In genomic region chr1:25474439-25475047, GRCh38 we compare ENCODE assay signal across 20 cellular contexts. TPM values are rescaled to one million over a fixed set of nuclear protein-coding genes. Genes with fewer than 3 reads are reported as not detected.
A peak's percentile ranks its signal among the peaks of the same experiment; 100 is the strongest.
DNase-seq lines count a peak whose midpoint lies in the region; ATAC-seq, FAIRE-seq and TF ChIP-seq lines count a peak whose summit lies in the region.
"Had no signal": no experiment of that assay in that cellular context is flagged by ENCODE, and none has a peak within 500 bp of the region (broad histone marks: within the 10 kb centered on the region; RNA-seq: fewer than 3 reads in every experiment).

No MANE protein-coding gene starts in this region.

- FAIRE-seq in GM12892 (lab: Jason Lieb, UNC) = peak; percentile 54
- FAIRE-seq: A204.1, HTR-8/SVneo had no signal

- H3K27me3 Mint-ChIP-seq in activated CD4-positive, alpha-beta T cell treated with anti-CD3 and anti-CD28 coated beads, Interleukin-2, amount 10 ng/mL, durations not matched to agents 24 days and 14 days = no peaks in the 10 kb centered on the region
- no peaks in the 10 kb centered on the region for H3K27me3 Mint-ChIP-seq in activated naive CD8-positive, alpha-beta T cell
- no peaks in the 10 kb centered on the region for H3K27me3 Mint-ChIP-seq in naive thymus-derived CD8-positive, alpha-beta T cell

- peak; percentile 68 to 88 for ATAC-seq in naive thymus-derived CD8-positive, alpha-beta T cell
- no peak for ATAC-seq in SK-N-SH treated with all-trans-retinoic acid at 6 μM for 48 hours

- peaks cover 27% of the 10 kb centered on the region for H3K36me3 Mint-ChIP-seq in activated CD4-positive, alpha-beta T cell treated with anti-CD3 and anti-CD28 coated beads, Interleukin-2, amount 10 ng/mL, durations not matched to agents 24 days and 14 days (ENCODE audit: low read depth)
- H3K36me3 Mint-ChIP-seq in activated naive CD8-positive, alpha-beta T cell = no peaks in the 10 kb centered on the region
- peaks cover 0 to 17% (median 6%) of the 10 kb centered on the region in 3 donors for H3K36me3 Mint-ChIP-seq in naive thymus-derived CD8-positive, alpha-beta T cell

- H3K4me3 Mint-ChIP-seq in activated CD4-positive, alpha-beta T cell treated with anti-CD3 and anti-CD28 coated beads, Interleukin-2, amount 10 ng/mL, durations not matched to agents 24 days and 14 days = peak overlapping the region; percentile 75
- peak overlapping the region; percentile 67 for H3K4me3 Mint-ChIP-seq in activated naive CD8-positive, alpha-beta T cell
- H3K4me3 Mint-ChIP-seq in naive thymus-derived CD8-positive, alpha-beta T cell = peak overlapping the region; percentile 60 to 87 (median 84)
- H3K4me3 Mint-ChIP-seq: neural progenitor cell had no signal

- intact Hi-C loops in activated CD4-positive, alpha-beta T cell treated with anti-CD3 and anti-CD28 coated beads, Interleukin-2, amount 10 ng/mL, durations not matched to agents 24 days and 14 days (cut with micrococcal nuclease) = no loop called here

- H3K4me1 Mint-ChIP-seq in activated CD4-positive, alpha-beta T cell treated with anti-CD3 and anti-CD28 coated beads, Interleukin-2, amount 10 ng/mL, durations not matched to agents 24 days and 14 days = peaks cover 34% of the 10 kb centered on the region
- peaks cover 68% of the 10 kb centered on the region for H3K4me1 Mint-ChIP-seq in activated naive CD8-positive, alpha-beta T cell (ENCODE audit: low read depth)
- H3K4me1 Mint-ChIP-seq in naive thymus-derived CD8-positive, alpha-beta T cell = peaks cover 26 to 70% (median 63%) of the 10 kb centered on the region in 4 donors

- POLR2A ChIA-PET in naive thymus-derived CD8-positive, alpha-beta T cell (lab: Charles Lee) = interaction anchor here (0.6 to 3.5 kb wide), 3 partner anchors 44 to 780 kb away, joined by 3 to 20 read pairs (median 3); partner anchors contain the start of gene MACO1

- no peak for TF ChIP-seq POLR2A in GM12892 (IDR thresholded peaks at IDR 0.05; ENCODE audit: low read depth, low read length)

- no peak for DNase-seq in activated CD4-positive, alpha-beta T cell treated with anti-CD3 and anti-CD28 coated beads, Interleukin-2, amount 10 ng/mL, durations not matched to agents 24 days and 14 days
- DNase-seq in activated CD4-positive, alpha-beta T cell treated with anti-CD3 and anti-CD28 coated beads, Interleukin-2, amount 50 U/mL, for 48 hours = no peak
- no peak for DNase-seq in GM12892 (ENCODE audit: insufficient read length)
- peak in 5 of 10 donors; percentile 17 to 63 (median 36) for DNase-seq in naive thymus-derived CD8-positive, alpha-beta T cell
- no peak for DNase-seq in NCI-H187 (lab: John Stamatoyannopoulos, UW)
- no peak for DNase-seq in GF-D8 (lab: John Stamatoyannopoulos, UW)
- DNase-seq: GDM1; hippocampal formation; kidney glomerular epithelial cell; NCI-H1417 treated with DMSO at 0.1 percent for 48 hours; NCI-H748 treated with DMSO at 0.1 percent for 48 hours; PC-9; stimulated activated CD4-positive, alpha-beta T cell treated with anti-CD3 and anti-CD28 coated beads, Interleukin-4, amount 100 ng/mL, for 4 hours; thyroid gland had no signal

- H3K9me3 Mint-ChIP-seq in activated CD4-positive, alpha-beta T cell treated with anti-CD3 and anti-CD28 coated beads, Interleukin-2, amount 10 ng/mL, durations not matched to agents 24 days and 14 days = no peaks in the 10 kb centered on the region
- H3K9me3 Mint-ChIP-seq in activated naive CD8-positive, alpha-beta T cell (ENCODE audit: low read depth) = no peaks in the 10 kb centered on the region
- H3K9me3 Mint-ChIP-seq in naive thymus-derived CD8-positive, alpha-beta T cell = no peaks in the 10 kb centered on the region
- H3K9me3 Mint-ChIP-seq: neural progenitor cell had no signal

- peak overlapping the region; percentile 72 for H3K27ac Mint-ChIP-seq in activated CD4-positive, alpha-beta T cell treated with anti-CD3 and anti-CD28 coated beads, Interleukin-2, amount 10 ng/mL, durations not matched to agents 24 days and 14 days
- H3K27ac Mint-ChIP-seq in activated naive CD8-positive, alpha-beta T cell = peak overlapping the region; percentile 92
- peak overlapping the region; percentile 94 to 100 (median 98) for H3K27ac Mint-ChIP-seq in naive thymus-derived CD8-positive, alpha-beta T cell
- H3K27ac Mint-ChIP-seq: neural progenitor cell had no signal

TF ChIP-seq in SK-N-SH treated with all-trans-retinoic acid at 6 μM for 48 hours, 23 proteins besides CTCF, POLR2A, EP300 and RAD21:
- TF ChIP-seq ARNTL (CRISPR knock-in tag; IDR thresholded peaks at IDR 0.05; ENCODE audit: borderline replicate concordance, low read depth) (no peak), SNAI2 (CRISPR knock-in tag; IDR thresholded peaks at IDR 0.05) (no peak), ZNF8 (CRISPR knock-in tag; IDR thresholded peaks at IDR 0.05) (no peak), CREB5 (CRISPR knock-in tag; IDR thresholded peaks at IDR 0.05; ENCODE audit: low read depth) (no peak), CSDC2 (CRISPR knock-in tag; IDR thresholded peaks at IDR 0.05) (no peak)

RNA-seq across cellular contexts. Expression of gene MACO1, which starts 43.8 kb away (rescaled TPM):
- 14.3 and 15.3 TPM in 2 replicates for total RNA-seq in activated CD4-positive, alpha-beta T cell treated with anti-CD3 and anti-CD28 coated beads, Interleukin-2, amount 10 ng/mL, durations not matched to agents 24 days and 14 days
- polyA plus RNA-seq in GM12892 (2012; ENCODE audit: missing spikeins) = 10.7 TPM
- 10 to 100 TPM; 26.9 to 28.0 TPM for total RNA-seq in naive thymus-derived CD8-positive, alpha-beta T cell
- 1 to 10 TPM; 7.6 to 8.8 (median 7.6) TPM for polyA plus RNA-seq in naive thymus-derived CD8-positive, alpha-beta T cell

RNA-seq across cellular contexts. Expression of gene RHCE, which starts 53.9 kb away (rescaled TPM):
- 0.14 TPM in 1 of 2 replicates, not detected in the other for total RNA-seq in activated CD4-positive, alpha-beta T cell treated with anti-CD3 and anti-CD28 coated beads, Interleukin-2, amount 10 ng/mL, durations not matched to agents 24 days and 14 days
- polyA plus RNA-seq in GM12892 (2012; ENCODE audit: missing spikeins) = 0.72 TPM
- total RNA-seq in naive thymus-derived CD8-positive, alpha-beta T cell = under 1 TPM; 0.44 to 0.60 TPM
- polyA plus RNA-seq in naive thymus-derived CD8-positive, alpha-beta T cell = 1 to 10 TPM in 1 of 3 donors, under 1 TPM in 2; 0.30 to 1.1 (median 0.81) TPM
- total RNA-seq: mesenteric fat pad had no signal
